ENCODE assay signal across 28 cellular contexts in the genomic region with DNA sequence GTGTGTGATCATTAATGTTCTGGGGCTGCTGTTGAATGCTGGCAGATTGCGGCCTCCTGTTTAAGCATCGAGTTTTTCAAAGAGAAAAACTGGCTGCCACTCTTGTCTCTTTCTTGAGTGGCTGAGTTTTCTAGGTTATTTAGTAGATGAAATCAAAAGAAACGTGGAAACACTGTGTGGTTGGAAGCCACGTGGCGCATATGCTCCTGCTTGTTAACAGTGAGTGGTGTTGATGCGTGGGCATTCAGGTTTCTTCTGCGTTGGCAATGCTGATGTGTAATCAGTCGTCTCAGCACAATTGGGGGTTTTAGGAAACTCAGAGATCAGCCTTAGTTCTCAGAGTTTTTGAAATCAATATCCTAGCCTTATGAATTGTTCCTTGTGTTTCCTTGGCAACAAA.
"Had no signal": no experiment of that assay in that cellular context is flagged by ENCODE, and none has a peak within 500 bp of the region (broad histone marks: within the 10 kb centered on the region; RNA-seq: fewer than 3 reads in every experiment).

No MANE protein-coding gene starts in this region.

- H3K27ac Mint-ChIP-seq: mesothelial cell of epicardium; natural killer cell treated with Interleukin-12 subunit alpha and Interleukin-12 subunit beta and Interleukin-15 and Interleukin-18, amount 100 ng/mL, for 72 hours; stimulated activated naive CD8-positive, alpha-beta T cell treated with anti-CD3 and anti-CD28 coated beads, Interleukin-15, Interleukin-2, amounts not matched to agents 100 ng/mL and 50 ng/mL, for 24 hours had no signal

- H3K4me3 Mint-ChIP-seq: mesothelial cell of epicardium; naive B cell; natural killer cell treated with Interleukin-12 subunit alpha and Interleukin-12 subunit beta and Interleukin-15 and Interleukin-18, amount 100 ng/mL, for 72 hours; stimulated activated naive B cell treated with anti-CD40 and anti-IgM and Interleukin-4, amounts not matched to agents 10 μg/mL and 1 μg/mL and 100 μg/mL, for 72 hours; stimulated activated naive CD8-positive, alpha-beta T cell treated with anti-CD3 and anti-CD28 coated beads, Interleukin-15, Interleukin-2, amounts not matched to agents 100 ng/mL and 50 ng/mL, for 24 hours had no signal

- DNase-seq: cerebellar nuclear complex; effector CD4-positive, alpha-beta T cell; foreskin fibroblast; gastrocnemius medialis; heart right ventricle; mesenchymal stem cell; mucosa of descending colon; naive B cell; ovary; psoas muscle; retina; right lobe of liver; small intestine; stimulated activated CD4-positive, alpha-beta T cell treated with anti-CD3 and anti-CD28 coated beads, Interleukin-15, amount 100 ng/mL, for 24 hours; stimulated activated CD4-positive, alpha-beta T cell treated with anti-CD3 and anti-CD28 coated beads, Interleukin-2, amount 100 ng/mL, for 48 hours; stimulated activated naive B cell treated with anti-CD40 and anti-IgM and Interleukin-4, amounts not matched to agents 10 μg/mL and 1 μg/mL and 100 μg/mL, for 72 hours; upper lobe of right lung; uterus had no signal

- H3K9me3 ChIP-seq: gastrocnemius medialis, heart right ventricle, mucosa of descending colon, ovary, psoas muscle, right lobe of liver, thoracic aorta, tibial nerve, upper lobe of right lung, uterus had no signal

- ATAC-seq: esophagus mucosa; gastrocnemius medialis; heart right ventricle; left lobe of liver; mucosa of descending colon; natural killer cell treated with Interleukin-12 subunit alpha and Interleukin-12 subunit beta and Interleukin-15 and Interleukin-18, amount 100 ng/mL, for 72 hours; psoas muscle; right lobe of liver had no signal

- H3K27me3 Mint-ChIP-seq: naive B cell; natural killer cell treated with Interleukin-12 subunit alpha and Interleukin-12 subunit beta and Interleukin-15 and Interleukin-18, amount 100 ng/mL, for 72 hours; stimulated activated naive B cell treated with anti-CD40 and anti-IgM and Interleukin-4, amounts not matched to agents 10 μg/mL and 1 μg/mL and 100 μg/mL, for 72 hours; stimulated activated naive CD8-positive, alpha-beta T cell treated with anti-CD3 and anti-CD28 coated beads, Interleukin-15, Interleukin-2, amounts not matched to agents 100 ng/mL and 50 ng/mL, for 24 hours had no signal

- H3K9me3 Mint-ChIP-seq: mesothelial cell of epicardium; naive B cell; natural killer cell treated with Interleukin-12 subunit alpha and Interleukin-12 subunit beta and Interleukin-15 and Interleukin-18, amount 100 ng/mL, for 72 hours; stimulated activated naive B cell treated with anti-CD40 and anti-IgM and Interleukin-4, amounts not matched to agents 10 μg/mL and 1 μg/mL and 100 μg/mL, for 72 hours; stimulated activated naive CD8-positive, alpha-beta T cell treated with anti-CD3 and anti-CD28 coated beads, Interleukin-15, Interleukin-2, amounts not matched to agents 100 ng/mL and 50 ng/mL, for 24 hours had no signal

- H3K27me3 ChIP-seq: dorsolateral prefrontal cortex, gastrocnemius medialis, heart right ventricle, ovary, right lobe of liver, tibial nerve, upper lobe of right lung, uterus had no signal

- H3K27ac ChIP-seq: epithelial cell of prostate, gastrocnemius medialis, heart right ventricle, ovary, psoas muscle, right lobe of liver, thoracic aorta, tibial nerve, upper lobe of right lung, uterus had no signal

- H3K4me3 ChIP-seq: dorsolateral prefrontal cortex, gastrocnemius medialis, heart right ventricle, lung, mucosa of descending colon, ovary, psoas muscle, right lobe of liver, thoracic aorta, tibial nerve, upper lobe of right lung, uterus had no signal

- H3K4me1 ChIP-seq: upper lobe of right lung had no signal

- H3K36me3 ChIP-seq: gastrocnemius medialis, ovary, right lobe of liver, upper lobe of right lung, uterus had no signal

- H3K4me1 Mint-ChIP-seq: mesothelial cell of epicardium had no signal
